30 cellular contexts compared by ENCODE assay signal in the genomic region with DNA sequence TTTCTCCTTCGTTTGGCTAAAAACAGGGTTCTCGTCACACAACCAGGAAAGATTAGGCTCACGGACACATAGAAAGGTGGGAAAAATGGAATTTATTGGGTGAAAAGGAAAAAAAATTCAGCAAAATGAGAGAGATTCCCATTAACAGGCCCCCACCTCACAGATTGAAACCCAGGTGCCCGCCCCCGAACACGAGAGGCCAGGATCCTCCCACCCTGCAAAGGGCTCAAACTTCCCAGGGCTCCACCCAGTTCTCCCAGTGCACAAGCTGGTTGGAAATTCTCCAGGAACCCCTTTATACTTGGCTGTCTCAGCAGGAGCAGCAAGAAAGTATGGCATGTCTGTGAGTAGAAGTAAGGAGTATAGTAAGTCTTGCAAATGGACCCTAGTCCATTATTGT.
"Had no signal": no experiment of that assay in that cellular context is flagged by ENCODE, and none has a peak within 500 bp of the region (broad histone marks: within the 10 kb centered on the region; RNA-seq: fewer than 3 reads in every experiment).

No MANE protein-coding gene starts in this region.

- H3K4me1 ChIP-seq: adrenal gland, body of pancreas, breast epithelium had no signal

- H3K9me3 ChIP-seq: adrenal gland, body of pancreas had no signal

- H3K27ac ChIP-seq: adrenal gland, body of pancreas, brain microvascular endothelial cell, breast epithelium, VCaP had no signal

- H3K4me3 ChIP-seq: adrenal gland, body of pancreas, breast epithelium had no signal

- DNase-seq: activated B cell treated with CpG ODN at 0.5 μM for 24 hours; activated CD4-positive, alpha-beta memory T cell treated with anti-CD3 and anti-CD28 coated beads for 36 hours; activated CD4-positive, alpha-beta T cell treated with anti-CD3 and anti-CD28 coated beads for 4 hours; activated CD4-positive, alpha-beta T cell treated with anti-CD3 and anti-CD28 coated beads, Interleukin-2, amount 10 ng/mL, durations not matched to agents 24 days and 14 days; activated CD4-positive, alpha-beta T cell treated with anti-CD3 and anti-CD28 coated beads, Interleukin-2, amount 50 U/mL, for 1 hour; activated CD4-positive, alpha-beta T cell treated with anti-CD3 and anti-CD28 coated beads, Interleukin-2, amount 50 U/mL, for 4 hours; activated CD4-positive, CD25-positive, alpha-beta regulatory T cell treated with anti-CD3 and anti-CD28 coated beads, Interleukin-2, amount 50 U/mL, for 72 hours; activated CD8-positive, alpha-beta memory T cell treated with anti-CD3 and anti-CD28 coated beads, Interleukin-2, amount 50 U/mL, for 4 hours; activated CD8-positive, alpha-beta T cell treated with anti-CD3 and anti-CD28 coated beads for 36 hours; activated effector memory CD4-positive, alpha-beta T cell treated with anti-CD3 and anti-CD28 coated beads, Interleukin-2, amount 50 U/mL, for 16 hours; activated gamma-delta T cell treated with Interleukin-2 at 50 U/mL for 16 hours; activated naive CD4-positive, alpha-beta T cell; activated naive CD4-positive, alpha-beta T cell treated with anti-CD3 and anti-CD28 coated beads for 36 hours; activated naive CD4-positive, alpha-beta T cell treated with anti-CD3 and anti-CD28 coated beads, Interleukin-2, amount 50 U/mL, for 16 hours; activated naive CD8-positive, alpha-beta T cell treated with anti-CD3 and anti-CD28 coated beads for 36 hours; activated T-cell treated with anti-CD3 and anti-CD28 coated beads for 4 hours; activated T-cell treated with anti-CD3 and anti-CD28 coated beads, Interleukin-2, amount 50 U/mL, for 1 hour; activated T-cell treated with anti-CD3 and anti-CD28 coated beads, Interleukin-2, amount 50 U/mL, for 4 hours; activated T-cell treated with anti-CD3 and anti-CD28 coated beads, Interleukin-2, amount 50 U/mL, for 72 hours; adrenal gland; amniotic stem cell; aorta; body of pancreas; brain microvascular endothelial cell; central memory CD4-positive, alpha-beta T cell; T-helper 1 cell; T-helper 2 cell; T-helper 9 cell had no signal

- H3K36me3 ChIP-seq: adrenal gland, brain microvascular endothelial cell, breast epithelium had no signal

- H3K27me3 ChIP-seq: adrenal gland, body of pancreas, brain microvascular endothelial cell, breast epithelium had no signal
